1 cellular context compared by ENCODE assay signal in the genomic region with DNA sequence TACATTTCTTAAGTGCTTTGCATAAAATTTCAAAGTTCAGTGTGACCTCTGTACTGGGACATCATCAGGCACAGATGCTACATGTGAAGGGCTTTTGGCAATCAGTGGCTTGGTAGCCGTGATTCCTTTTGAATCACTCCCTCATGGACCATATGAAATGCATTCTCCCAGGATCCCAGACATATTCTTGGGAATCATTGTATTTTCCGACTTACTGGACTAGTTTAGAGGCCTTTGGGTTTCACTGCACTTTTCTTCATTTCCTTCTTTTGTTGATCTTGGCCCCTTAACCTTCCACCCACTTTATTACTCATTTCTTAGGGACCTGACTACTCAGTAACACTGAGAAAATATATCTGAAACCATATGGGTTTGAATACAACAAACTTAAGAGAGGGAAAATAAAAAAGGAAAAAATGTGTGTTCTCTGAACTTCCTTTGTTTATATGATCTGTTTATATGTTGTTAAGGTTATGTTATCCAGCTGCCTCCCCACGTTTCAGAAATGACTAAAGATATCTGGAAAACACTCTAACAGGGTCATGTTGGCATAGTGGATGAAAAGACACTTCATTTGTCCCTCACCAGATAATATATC.
A peak's percentile ranks its signal among the peaks of the same experiment; 100 is the strongest.
TF ChIP-seq lines count a peak whose summit lies in the region.

No MANE protein-coding gene starts in this region.

TF ChIP-seq in SK-N-SH, 30 proteins besides CTCF, POLR2A, EP300 and RAD21 (continued from another document):
- TF ChIP-seq ELF1 (IDR thresholded peaks at IDR 0.05) (no peak), FOXJ3 (CRISPR knock-in tag; IDR thresholded peaks at IDR 0.05) (no peak), YY1 (IDR thresholded peaks at IDR 0.05; ENCODE audit: low read depth) (no peak), TCF12 (IDR thresholded peaks at IDR 0.05) (peak; percentile 37; the same call in 1 of the 2 replicates), NFIC (IDR thresholded peaks at IDR 0.05; ENCODE audit: borderline replicate concordance) (peak; percentile 37; the same call in 1 of the 2 replicates), FOXM1 (IDR thresholded peaks at IDR 0.05; ENCODE audit: low read depth) (no peak), CHD2 (IDR thresholded peaks at IDR 0.05; ENCODE audit: low read length, partially characterized antibody) (no peak), NRF1 (IDR thresholded peaks at IDR 0.05; ENCODE audit: low read depth, low read length) (no peak)
- TF ChIP-seq, protein P1, sequence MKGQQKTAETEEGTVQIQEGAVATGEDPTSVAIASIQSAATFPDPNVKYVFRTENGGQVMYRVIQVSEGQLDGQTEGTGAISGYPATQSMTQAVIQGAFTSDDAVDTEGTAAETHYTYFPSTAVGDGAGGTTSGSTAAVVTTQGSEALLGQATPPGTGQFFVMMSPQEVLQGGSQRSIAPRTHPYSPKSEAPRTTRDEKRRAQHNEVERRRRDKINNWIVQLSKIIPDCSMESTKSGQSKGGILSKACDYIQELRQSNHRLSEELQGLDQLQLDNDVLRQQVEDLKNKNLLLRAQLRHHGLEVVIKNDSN (IDR thresholded peaks at IDR 0.05; ENCODE audit: borderline replicate concordance, low read depth) = no peak
- TF ChIP-seq, protein P2, sequence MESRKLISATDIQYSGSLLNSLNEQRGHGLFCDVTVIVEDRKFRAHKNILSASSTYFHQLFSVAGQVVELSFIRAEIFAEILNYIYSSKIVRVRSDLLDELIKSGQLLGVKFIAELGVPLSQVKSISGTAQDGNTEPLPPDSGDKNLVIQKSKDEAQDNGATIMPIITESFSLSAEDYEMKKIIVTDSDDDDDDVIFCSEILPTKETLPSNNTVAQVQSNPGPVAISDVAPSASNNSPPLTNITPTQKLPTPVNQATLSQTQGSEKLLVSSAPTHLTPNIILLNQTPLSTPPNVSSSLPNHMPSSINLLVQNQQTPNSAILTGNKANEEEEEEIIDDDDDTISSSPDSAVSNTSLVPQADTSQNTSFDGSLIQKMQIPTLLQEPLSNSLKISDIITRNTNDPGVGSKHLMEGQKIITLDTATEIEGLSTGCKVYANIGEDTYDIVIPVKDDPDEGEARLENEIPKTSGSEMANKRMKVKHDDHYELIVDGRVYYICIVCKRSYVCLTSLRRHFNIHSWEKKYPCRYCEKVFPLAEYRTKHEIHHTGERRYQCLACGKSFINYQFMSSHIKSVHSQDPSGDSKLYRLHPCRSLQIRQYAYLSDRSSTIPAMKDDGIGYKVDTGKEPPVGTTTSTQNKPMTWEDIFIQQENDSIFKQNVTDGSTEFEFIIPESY (IDR thresholded peaks at IDR 0.05; ENCODE audit: borderline replicate concordance, low read depth) = no peak
